ENCODE assay signal across 8 cellular contexts in the genomic region with DNA sequence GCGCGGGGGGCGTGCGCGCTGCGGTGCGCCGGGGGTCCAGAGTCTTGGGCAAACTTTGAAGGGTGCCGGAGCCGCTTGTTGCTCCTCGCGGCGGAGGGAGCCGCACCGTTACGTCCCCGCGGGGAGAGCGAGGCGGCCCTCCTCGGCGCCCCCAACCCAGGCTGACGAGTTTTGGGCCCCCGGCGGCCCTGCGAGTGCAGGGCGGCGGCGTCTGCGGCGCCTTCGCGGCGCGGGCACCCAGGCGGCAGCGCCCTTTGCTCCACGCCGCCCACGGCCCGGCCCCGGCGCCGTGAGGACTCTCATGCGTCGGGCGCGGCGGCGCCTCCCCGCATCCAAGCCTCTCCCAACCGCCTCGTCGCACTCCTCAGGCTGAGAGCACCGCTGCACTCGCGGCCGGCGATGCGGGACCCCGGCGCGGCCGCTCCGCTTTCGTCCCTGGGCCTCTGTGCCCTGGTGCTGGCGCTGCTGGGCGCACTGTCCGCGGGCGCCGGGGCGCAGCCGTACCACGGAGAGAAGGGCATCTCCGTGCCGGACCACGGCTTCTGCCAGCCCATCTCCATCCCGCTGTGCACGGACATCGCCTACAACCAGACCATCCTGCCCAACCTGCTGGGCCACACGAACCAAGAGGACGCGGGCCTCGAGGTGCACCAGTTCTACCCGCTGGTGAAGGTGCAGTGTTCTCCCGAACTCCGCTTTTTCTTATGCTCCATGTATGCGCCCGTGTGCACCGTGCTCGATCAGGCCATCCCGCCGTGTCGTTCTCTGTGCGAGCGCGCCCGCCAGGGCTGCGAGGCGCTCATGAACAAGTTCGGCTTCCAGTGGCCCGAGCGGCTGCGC. TPM values are rescaled to one million over a fixed set of nuclear protein-coding genes. Genes with fewer than 3 reads are reported as not detected.
DNase-seq lines count a peak whose midpoint lies in the region; ATAC-seq and TF ChIP-seq lines count a peak whose summit lies in the region.

No MANE protein-coding gene starts in this region.

- H3K9me3 ChIP-seq in liver (ENCODE audit: control insufficient read depth in 4 of 4, low read length in 3 of 4) = peaks cover 0 to 7% (median 0%) of the 10 kb centered on the region in 4 donors

- H3K4me1 ChIP-seq in liver (ENCODE audit: control insufficient read depth in 4 of 4, insufficient read depth in 4 of 4, low read length in 3 of 4) = peaks cover 2 to 24% (median 20%) of the 10 kb centered on the region in 4 donors

- no peak for TF ChIP-seq RAD21 in liver (IDR thresholded peaks at IDR 0.05)

- peaks cover 34% of the 10 kb centered on the region for H3K27me3 Mint-ChIP-seq in stimulated activated naive CD8-positive, alpha-beta T cell treated with anti-CD3 and anti-CD28 coated beads, Interleukin-15, amount 100 ng/mL, for 72 hours

- peaks cover 0 to 11% (median 4%) of the 10 kb centered on the region in 4 donors for H3K27me3 ChIP-seq in liver (ENCODE audit: control insufficient read depth in 4 of 4, insufficient read depth in 4 of 4, low read length in 3 of 4)

- H3K4me3 ChIP-seq in AG04449 (ENCODE audit: low read depth, low read length) (peak overlapping the region; percentile 91), liver (ENCODE audit: low read depth in 1 of 3, low read length in 3 of 3) (peak overlapping the region; percentile 65 to 82 (median 80))

- no peak overlapping the region for H3K9ac ChIP-seq in liver (ENCODE audit: low read depth in 1 of 2, low read length in 2 of 2)

- H3K4me3 Mint-ChIP-seq in stimulated activated naive CD8-positive, alpha-beta T cell treated with anti-CD3 and anti-CD28 coated beads, Interleukin-15, amount 100 ng/mL, for 72 hours = peak overlapping the region; percentile 84 to 93

- H3K4me1 Mint-ChIP-seq in stimulated activated naive CD8-positive, alpha-beta T cell treated with anti-CD3 and anti-CD28 coated beads, Interleukin-15, amount 100 ng/mL, for 72 hours = peaks cover 11% of the 10 kb centered on the region

- POLR2A ChIA-PET in AG04449 (lab: Yijun Ruan, JAX) = interaction anchor here (0.8 to 1.0 kb wide), 3 partner anchors 35 to 236 kb away, joined by 3 to 4 read pairs (median 3); no protein-coding TSS in a partner anchor

- H3K27ac Mint-ChIP-seq in stimulated activated naive CD8-positive, alpha-beta T cell treated with anti-CD3 and anti-CD28 coated beads, Interleukin-15, amount 100 ng/mL, for 72 hours = no peak overlapping the region

- DNase-seq in AG04449 (ENCODE audit: low read depth, low spot score) = no peak
- DNase-seq in T-helper 2 cell = peak in 3 of 5 experiments; percentile 10 to 57 (median 16)
- peak; percentile 44 for DNase-seq in cerebellar cortex (ENCODE audit: low spot score)
- peak; percentile 24 to 36 for DNase-seq in stimulated activated naive CD8-positive, alpha-beta T cell treated with anti-CD3 and anti-CD28 coated beads, Interleukin-15, amount 100 ng/mL, for 72 hours
- no peak for DNase-seq in GM19240 (ENCODE audit: insufficient read length, low spot score)

- CTCF ChIA-PET in AG04449 (lab: Yijun Ruan, JAX) = interaction anchor here (0.6 to 2.4 kb wide), 19 partner anchors 12 to 266 kb away, joined by 3 to 35 read pairs (median 4); no protein-coding TSS in a partner anchor

- WGBS in liver = 2% methylated on average over 105 of the region's 105 CpGs

- TF ChIP-seq CTCF in AG04449 (IDR thresholded peaks at IDR 0.05; ENCODE audit: insufficient read depth, low read length, missing control alignments) = no peak
- TF ChIP-seq CTCF in liver (IDR thresholded peaks at IDR 0.05; ENCODE audit: low read depth, low read length, missing input control) = no peak

- ATAC-seq in GM18867 (IDR thresholded peaks at IDR 0.05; ENCODE audit: unreplicated experiment) (peak; percentile 16), HG03280 (IDR thresholded peaks at IDR 0.05; ENCODE audit: unreplicated experiment) (peak; percentile 6)
- ATAC-seq in stimulated activated naive CD8-positive, alpha-beta T cell treated with anti-CD3 and anti-CD28 coated beads, Interleukin-15, amount 100 ng/mL, for 72 hours = peak; percentile 23

- no peaks in the 10 kb centered on the region for H3K36me3 ChIP-seq in liver (ENCODE audit: control insufficient read depth in 4 of 4, insufficient read depth in 3 of 4, low read depth in 1 of 4, low read length in 3 of 4)

- H3K9me3 Mint-ChIP-seq in stimulated activated naive CD8-positive, alpha-beta T cell treated with anti-CD3 and anti-CD28 coated beads, Interleukin-15, amount 100 ng/mL, for 72 hours = no peaks in the 10 kb centered on the region

- H3K27ac ChIP-seq in liver (ENCODE audit: low read depth in 1 of 2, low read length in 2 of 2) = peak overlapping the region in 1 of 2 donors; percentile 55

TF ChIP-seq in liver, 16 proteins besides CTCF, POLR2A, EP300 and RAD21:
- TF ChIP-seq, protein P1, sequence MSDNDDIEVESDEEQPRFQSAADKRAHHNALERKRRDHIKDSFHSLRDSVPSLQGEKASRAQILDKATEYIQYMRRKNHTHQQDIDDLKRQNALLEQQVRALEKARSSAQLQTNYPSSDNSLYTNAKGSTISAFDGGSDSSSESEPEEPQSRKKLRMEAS (IDR thresholded peaks at IDR 0.05) = no peak
- no peak for TF ChIP-seq JUND (IDR thresholded peaks at IDR 0.05)
- no peak for TF ChIP-seq FOXA2 (IDR thresholded peaks at IDR 0.05)
- no peak for TF ChIP-seq YY1 (IDR thresholded peaks at IDR 0.05)
- TF ChIP-seq FOXA1 (IDR thresholded peaks at IDR 0.05) = no peak
- TF ChIP-seq TAF1 (conservative IDR thresholded peaks at IDR 0.05) = no peak
- TF ChIP-seq, protein P2, sequence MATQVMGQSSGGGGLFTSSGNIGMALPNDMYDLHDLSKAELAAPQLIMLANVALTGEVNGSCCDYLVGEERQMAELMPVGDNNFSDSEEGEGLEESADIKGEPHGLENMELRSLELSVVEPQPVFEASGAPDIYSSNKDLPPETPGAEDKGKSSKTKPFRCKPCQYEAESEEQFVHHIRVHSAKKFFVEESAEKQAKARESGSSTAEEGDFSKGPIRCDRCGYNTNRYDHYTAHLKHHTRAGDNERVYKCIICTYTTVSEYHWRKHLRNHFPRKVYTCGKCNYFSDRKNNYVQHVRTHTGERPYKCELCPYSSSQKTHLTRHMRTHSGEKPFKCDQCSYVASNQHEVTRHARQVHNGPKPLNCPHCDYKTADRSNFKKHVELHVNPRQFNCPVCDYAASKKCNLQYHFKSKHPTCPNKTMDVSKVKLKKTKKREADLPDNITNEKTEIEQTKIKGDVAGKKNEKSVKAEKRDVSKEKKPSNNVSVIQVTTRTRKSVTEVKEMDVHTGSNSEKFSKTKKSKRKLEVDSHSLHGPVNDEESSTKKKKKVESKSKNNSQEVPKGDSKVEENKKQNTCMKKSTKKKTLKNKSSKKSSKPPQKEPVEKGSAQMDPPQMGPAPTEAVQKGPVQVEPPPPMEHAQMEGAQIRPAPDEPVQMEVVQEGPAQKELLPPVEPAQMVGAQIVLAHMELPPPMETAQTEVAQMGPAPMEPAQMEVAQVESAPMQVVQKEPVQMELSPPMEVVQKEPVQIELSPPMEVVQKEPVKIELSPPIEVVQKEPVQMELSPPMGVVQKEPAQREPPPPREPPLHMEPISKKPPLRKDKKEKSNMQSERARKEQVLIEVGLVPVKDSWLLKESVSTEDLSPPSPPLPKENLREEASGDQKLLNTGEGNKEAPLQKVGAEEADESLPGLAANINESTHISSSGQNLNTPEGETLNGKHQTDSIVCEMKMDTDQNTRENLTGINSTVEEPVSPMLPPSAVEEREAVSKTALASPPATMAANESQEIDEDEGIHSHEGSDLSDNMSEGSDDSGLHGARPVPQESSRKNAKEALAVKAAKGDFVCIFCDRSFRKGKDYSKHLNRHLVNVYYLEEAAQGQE (IDR thresholded peaks at IDR 0.05) = no peak
- no peak for TF ChIP-seq HNF4A (conservative IDR thresholded peaks at IDR 0.05)
- TF ChIP-seq HNF4G (IDR thresholded peaks at IDR 0.05) = no peak
- TF ChIP-seq GABPA (IDR thresholded peaks at IDR 0.05 in 1 of 2, conservative IDR thresholded peaks at IDR 0.05 in 1 of 2) = no peak
- TF ChIP-seq, protein P3, sequence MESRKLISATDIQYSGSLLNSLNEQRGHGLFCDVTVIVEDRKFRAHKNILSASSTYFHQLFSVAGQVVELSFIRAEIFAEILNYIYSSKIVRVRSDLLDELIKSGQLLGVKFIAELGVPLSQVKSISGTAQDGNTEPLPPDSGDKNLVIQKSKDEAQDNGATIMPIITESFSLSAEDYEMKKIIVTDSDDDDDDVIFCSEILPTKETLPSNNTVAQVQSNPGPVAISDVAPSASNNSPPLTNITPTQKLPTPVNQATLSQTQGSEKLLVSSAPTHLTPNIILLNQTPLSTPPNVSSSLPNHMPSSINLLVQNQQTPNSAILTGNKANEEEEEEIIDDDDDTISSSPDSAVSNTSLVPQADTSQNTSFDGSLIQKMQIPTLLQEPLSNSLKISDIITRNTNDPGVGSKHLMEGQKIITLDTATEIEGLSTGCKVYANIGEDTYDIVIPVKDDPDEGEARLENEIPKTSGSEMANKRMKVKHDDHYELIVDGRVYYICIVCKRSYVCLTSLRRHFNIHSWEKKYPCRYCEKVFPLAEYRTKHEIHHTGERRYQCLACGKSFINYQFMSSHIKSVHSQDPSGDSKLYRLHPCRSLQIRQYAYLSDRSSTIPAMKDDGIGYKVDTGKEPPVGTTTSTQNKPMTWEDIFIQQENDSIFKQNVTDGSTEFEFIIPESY (IDR thresholded peaks at IDR 0.05) = no peak
- TF ChIP-seq EGR1 (IDR thresholded peaks at IDR 0.05; ENCODE audit: low read depth in 2 of 2) = no peak
- no peak for TF ChIP-seq SP1 (IDR thresholded peaks at IDR 0.05)
- no peak for TF ChIP-seq RXRA (IDR thresholded peaks at IDR 0.05)
- no peak for TF ChIP-seq NR2F2 (IDR thresholded peaks at IDR 0.05)
- TF ChIP-seq, protein P4, sequence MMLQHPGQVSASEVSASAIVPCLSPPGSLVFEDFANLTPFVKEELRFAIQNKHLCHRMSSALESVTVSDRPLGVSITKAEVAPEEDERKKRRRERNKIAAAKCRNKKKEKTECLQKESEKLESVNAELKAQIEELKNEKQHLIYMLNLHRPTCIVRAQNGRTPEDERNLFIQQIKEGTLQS (IDR thresholded peaks at IDR 0.05) = no peak

RNA-seq across cellular contexts. Expression of a gene that starts 0.8 kb away (rescaled TPM):
- total RNA-seq in liver = 1 to 10 TPM; 1.3 to 1.5 TPM
- under 1 TPM; 0.21 to 0.53 TPM for polyA plus RNA-seq in liver

RNA-seq across cellular contexts. Expression of a gene that starts 38.6 kb away (rescaled TPM):
- total RNA-seq in liver = under 1 TPM; under 0.01 to 0.50 TPM
- polyA plus RNA-seq in liver = under 1 TPM; 0.35 to 0.61 TPM

Comparison
In these comparisons a context has a peak if more than half of its experiments do, and no peak if none do; other contexts are left out.
1. DNase-seq: peak in T-helper 2 cell (3 of 5), cerebellar cortex (single experiment) and stimulated activated naive CD8-positive, alpha-beta T cell treated with anti-CD3 and anti-CD28 coated beads, Interleukin-15, amount 100 ng/mL, for 72 hours (2 of 2); none in AG04449 (single experiment) and GM19240 (single experiment).
2. Peak in every context shown above with its lines, with median percentiles within 50 percentile points of each other: ATAC-seq.